24 cellular contexts compared by ENCODE assay signal in the genomic region with DNA sequence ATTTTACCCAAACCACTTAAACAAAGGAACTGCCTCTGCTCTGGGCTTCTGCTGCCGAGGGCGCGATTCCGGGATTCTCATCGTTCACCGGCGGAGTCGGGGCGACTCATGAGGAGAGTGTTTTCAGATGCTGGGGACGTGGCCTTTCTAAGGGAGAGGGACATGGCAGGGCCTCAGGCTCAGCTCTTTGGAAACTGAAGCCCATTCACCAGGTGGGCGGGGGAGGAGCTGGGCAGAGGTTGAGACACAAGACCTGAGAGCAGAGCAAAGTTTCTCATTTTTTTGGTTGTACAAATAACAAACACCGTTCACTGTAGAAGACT. TPM values are rescaled to one million over a fixed set of nuclear protein-coding genes. Genes with fewer than 3 reads are reported as not detected.
DNase-seq lines count a peak whose midpoint lies in the region; ATAC-seq and TF ChIP-seq lines count a peak whose summit lies in the region.
"Had no signal": no experiment of that assay in that cellular context is flagged by ENCODE, and none has a peak within 500 bp of the region (broad histone marks: within the 10 kb centered on the region; RNA-seq: fewer than 3 reads in every experiment).

No MANE protein-coding gene starts in this region.

- TF ChIP-seq RAD21 in SK-N-SH (IDR thresholded peaks at IDR 0.05; ENCODE audit: low read length): no peak

- H2BK120ac ChIP-seq in H9 (ENCODE audit: low read depth, low read length, poor library complexity, severe bottlenecking) (no peak overlapping the region), neuronal stem cell (ENCODE audit: low read depth, low read length) (no peak overlapping the region)

- no peak overlapping the region for H3K4me2 ChIP-seq in SK-N-SH
- no peak overlapping the region for H3K4me2 ChIP-seq in H9 (ENCODE audit: insufficient read depth, insufficient read length, low read length)
- H3K4me2 ChIP-seq in neuronal stem cell (ENCODE audit: insufficient read depth, low read length, poor library complexity, severe bottlenecking): no peak overlapping the region
- H3K4me2 ChIP-seq: smooth muscle cell had no signal

- H3K27me3 ChIP-seq in SK-N-SH (ENCODE audit: insufficient read depth) (peaks cover 94% of the 10 kb centered on the region), H9 (ENCODE audit: insufficient read depth, low read length) (no peaks in the 10 kb centered on the region), endodermal cell (ENCODE audit: control insufficient read depth, insufficient read depth, low read length, poor library complexity, severe bottlenecking) (no peaks in the 10 kb centered on the region), neuronal stem cell (ENCODE audit: control insufficient read depth in 3 of 3, insufficient read depth in 3 of 3, low read depth in 1 of 3, low read length in 3 of 3) (no peaks in the 10 kb centered on the region), testis (no peaks in the 10 kb centered on the region)
- H3K27me3 ChIP-seq: heart left ventricle, neutrophil, Peyer's patch, tibial artery had no signal

- TF ChIP-seq EP300 in SK-N-SH (IDR thresholded peaks at IDR 0.05; ENCODE audit: borderline replicate concordance in 1 of 2, low read depth in 1 of 2, low read length in 1 of 2): no peak

- H3K4me3 Mint-ChIP-seq in H9 (no peak overlapping the region), endodermal cell (no peak overlapping the region)

- H2BK15ac ChIP-seq in H9 (ENCODE audit: low read depth, low read length) (no peak overlapping the region), neuronal stem cell (ENCODE audit: low read length) (peak overlapping the region; percentile 3)

- H3K4me1 ChIP-seq in SK-N-SH (ENCODE audit: control insufficient read depth in 1 of 2, insufficient read depth in 2 of 2, low read depth in 1 of 2, low read length in 1 of 2): no peaks in the 10 kb centered on the region
- H3K4me1 ChIP-seq in H9 (ENCODE audit: insufficient read depth, low read length): no peaks in the 10 kb centered on the region
- H3K4me1 ChIP-seq in endodermal cell (ENCODE audit: control insufficient read depth, insufficient read depth, low read length): no peaks in the 10 kb centered on the region
- H3K4me1 ChIP-seq in neuronal stem cell (ENCODE audit: control insufficient read depth in 2 of 2, insufficient read depth in 1 of 2, low read depth in 1 of 2, low read length in 2 of 2): peaks cover 0 to 7% of the 10 kb centered on the region in 2 donors
- peaks cover 8% of the 10 kb centered on the region for H3K4me1 ChIP-seq in testis

- CTCF ChIA-PET in SK-N-SH (lab: Yijun Ruan, JAX): no interaction called here

- TF ChIP-seq CTCF in SK-N-SH (IDR thresholded peaks at IDR 0.05) (no peak), H9 (conservative IDR thresholded peaks at IDR 0.05) (no peak), endodermal cell (conservative IDR thresholded peaks at IDR 0.05) (no peak), testis (IDR thresholded peaks at IDR 0.05) (no peak)

- H3K4me3 ChIP-seq in SK-N-SH (ENCODE audit: low read depth in 2 of 2, low read length in 1 of 2) (no peak overlapping the region), endodermal cell (ENCODE audit: low read length) (no peak overlapping the region), neuronal stem cell (ENCODE audit: low read length in 2 of 2) (no peak overlapping the region), testis (no peak overlapping the region)
- H3K4me3 ChIP-seq: heart left ventricle, Peyer's patch, smooth muscle cell, tibial artery had no signal

- H3K27ac ChIP-seq in SK-N-SH (ENCODE audit: low read depth in 2 of 2, low read length in 1 of 2): no peak overlapping the region
- no peak overlapping the region for H3K27ac ChIP-seq in H9 (ENCODE audit: insufficient read length, low read depth, low read length)
- peak overlapping the region; percentile 57 for H3K27ac ChIP-seq in endodermal cell (ENCODE audit: low read depth, low read length)
- peak overlapping the region; percentile 30 for H3K27ac ChIP-seq in neuronal stem cell (replicated peaks; ENCODE audit: low read length)
- no peak overlapping the region for H3K27ac ChIP-seq in testis
- H3K27ac ChIP-seq: heart left ventricle, neutrophil, Peyer's patch, tibial artery had no signal

- H4K91ac ChIP-seq in H9 (ENCODE audit: insufficient read length, low read depth, low read length) (no peak overlapping the region), neuronal stem cell (ENCODE audit: low read depth, low read length, poor library complexity) (no peak overlapping the region)

- 22% methylated on average over 10 of the region's 12 CpGs for WGBS in SK-N-SH (ENCODE audit: low lambda C conversion rate)
- no CpG with 5 or more reads among the region's 12 CpGs for WGBS in H9 (ENCODE audit: extremely low coverage, insufficient read length, low lambda C conversion rate)
- 81 to 88% methylated on average over 11 to 12 of the region's 12 CpGs for WGBS in endodermal cell (ENCODE audit: insufficient coverage in 1 of 2, insufficient read length in 1 of 2), 2 experiments
- WGBS in neuronal stem cell (ENCODE audit: extremely low coverage in 2 of 2, insufficient read length in 2 of 2, insufficient replicate concordance in 1 of 2), 2 donors: no CpG with 5 or more reads among the region's 12 CpGs
- 78 to 80% methylated on average over 12 of the region's 12 CpGs for WGBS in testis, 2 donors

- H3F3A ChIP-seq in SK-N-SH (replicated peaks; ENCODE audit: insufficient read depth): peaks cover 3% of the 10 kb centered on the region

- peaks cover 2 to 3% (median 2%) of the 10 kb centered on the region in 3 experiments; a peak in 5 of 7 replicates for H3K36me3 Mint-ChIP-seq in H9 (ENCODE audit: insufficient read depth in 1 of 3, low read depth in 3 of 3)
- peaks cover 36% of the 10 kb centered on the region for H3K36me3 Mint-ChIP-seq in endodermal cell (ENCODE audit: low read depth)

- DNase-seq in SK-N-SH (no peak), H9 (no peak), endodermal cell (no peak), neuronal stem cell (ENCODE audit: low spot score) (no peak), COLO829 (ENCODE audit: low spot score) (no peak), testis (no peak)
- DNase-seq: activated CD4-positive, alpha-beta T cell treated with anti-CD3 and anti-CD28 coated beads for 4 hours; Calu3; cortex of kidney; EL; GOT3; left colon; midbrain; NCI-H2171 treated with DMSO at 0.1 percent for 48 hours; NCI-H524 treated with DMSO at 0.1 percent for 48 hours; Peyer's patch; stimulated activated naive CD4-positive, alpha-beta T cell treated with Interleukin-2 at 50 U/mL for 16 hours; T-helper 1 cell; tibial artery had no signal

- no peak overlapping the region for H4K8ac ChIP-seq in H9 (replicated peaks; ENCODE audit: insufficient read length, low read depth, low read length)
- H4K8ac ChIP-seq in neuronal stem cell (ENCODE audit: low read depth, low read length): no peak overlapping the region

- H3K23ac ChIP-seq in H9 (ENCODE audit: insufficient read length, low read depth, low read length) (no peak overlapping the region), neuronal stem cell (ENCODE audit: low read depth, low read length, poor library complexity) (no peak overlapping the region)

- H3K4ac ChIP-seq in H9 (ENCODE audit: low read depth, low read length): no peak overlapping the region; the same call in 1 of the 2 replicates
- no peak overlapping the region for H3K4ac ChIP-seq in neuronal stem cell (ENCODE audit: low read length)

- no peak overlapping the region for H3K56ac ChIP-seq in H9 (ENCODE audit: insufficient read length, low read depth, low read length)

- no peaks in the 10 kb centered on the region; the same call in 1 of the 2 replicates for H3K27me3 Mint-ChIP-seq in H9 (ENCODE audit: low read depth)
- H3K27me3 Mint-ChIP-seq in endodermal cell (ENCODE audit: insufficient read depth): no peaks in the 10 kb centered on the region

- H3K18ac ChIP-seq in H9 (ENCODE audit: insufficient read length, low read depth, low read length): no peak overlapping the region
- peak overlapping the region; percentile 67 for H3K18ac ChIP-seq in neuronal stem cell (ENCODE audit: low read length)

- H2BK20ac ChIP-seq in H9 (ENCODE audit: low read depth, low read length, poor library complexity, severe bottlenecking): no peak overlapping the region

- intact Hi-C loops in testis (cut with DNase I; ENCODE audit: low total_unique reads): no loop called here

- H4K20me1 ChIP-seq in SK-N-SH (ENCODE audit: insufficient read depth) (0 out of 2 replicates have a peak, but pooled peaks cover 4% of the 10 kb centered on the region), H9 (ENCODE audit: control insufficient read depth, insufficient read depth, insufficient read length) (no peaks in the 10 kb centered on the region)

- H3K9me3 ChIP-seq in SK-N-SH (no peaks in the 10 kb centered on the region), H9 (ENCODE audit: control insufficient read depth, low read depth, low read length) (no peaks in the 10 kb centered on the region), endodermal cell (ENCODE audit: control insufficient read depth, low read length) (no peaks in the 10 kb centered on the region), neuronal stem cell (replicated peaks in 1 of 2; ENCODE audit: control insufficient read depth in 2 of 2, insufficient read depth in 1 of 2, low read depth in 1 of 2, low read length in 2 of 2) (no peaks in the 10 kb centered on the region), testis (no peaks in the 10 kb centered on the region)
- H3K9me3 ChIP-seq: heart left ventricle, neutrophil, Peyer's patch, tibial artery had no signal

- no peak overlapping the region for H3T11ph ChIP-seq in H9 (ENCODE audit: low read length)

- H3K79me2 ChIP-seq in SK-N-SH (ENCODE audit: insufficient read depth) (no peaks in the 10 kb centered on the region), H9 (ENCODE audit: insufficient read depth, low read length) (no peaks in the 10 kb centered on the region)

- H3K27ac Mint-ChIP-seq in H9 (peak overlapping the region in 2 of 3 experiments; percentile 59 to 64; a peak in 2 of 7 replicates), endodermal cell (peak overlapping the region; percentile 61)

- TF ChIP-seq POLR2A in testis (IDR thresholded peaks at IDR 0.05): no peak

- H3K14ac ChIP-seq in H9 (ENCODE audit: insufficient read depth, low read length): 0 out of 2 replicates have a peak overlapping the region, but pooled peaks have one; percentile 49
- H3K14ac ChIP-seq in neuronal stem cell (ENCODE audit: low read length): no peak overlapping the region

- no peaks in the 10 kb centered on the region for H3K79me1 ChIP-seq in H9 (ENCODE audit: insufficient read depth, low read depth, low read length, poor library complexity, severe bottlenecking)
- peaks cover 5% of the 10 kb centered on the region for H3K79me1 ChIP-seq in neuronal stem cell (ENCODE audit: low read depth, low read length)

- H2BK5ac ChIP-seq in H9 (ENCODE audit: insufficient read length, low read length) (no peak overlapping the region), neuronal stem cell (ENCODE audit: low read length) (no peak overlapping the region)

- no peak overlapping the region for H2AK5ac ChIP-seq in H9 (ENCODE audit: insufficient read length, low read length)
- no peak overlapping the region for H2AK5ac ChIP-seq in neuronal stem cell (ENCODE audit: low read depth, low read length)

- peaks cover 4 to 13% of the 10 kb centered on the region in 2 experiments for H3K4me1 Mint-ChIP-seq in H9
- no peaks in the 10 kb centered on the region for H3K4me1 Mint-ChIP-seq in endodermal cell

- POLR2A ChIA-PET in SK-N-SH (lab: Yijun Ruan, JAX): no interaction called here

- no peaks in the 10 kb centered on the region for H3K23me2 ChIP-seq in H9 (ENCODE audit: insufficient read length, low read depth, low read length, poor library complexity, severe bottlenecking)

- H2AFZ ChIP-seq in SK-N-SH (ENCODE audit: low read depth) (no peak overlapping the region), H9 (ENCODE audit: low read length) (no peak overlapping the region), neuronal stem cell (ENCODE audit: low read length) (peak overlapping the region; percentile 23)

- H3K9ac ChIP-seq in SK-N-SH (no peak overlapping the region), H9 (ENCODE audit: extremely low read depth, insufficient read length, low read length) (no peak overlapping the region), endodermal cell (ENCODE audit: extremely low read depth, low read length, poor library complexity, severe bottlenecking) (no peak overlapping the region), neuronal stem cell (ENCODE audit: low read depth, low read length, poor library complexity) (no peak overlapping the region)

- H3K9me3 Mint-ChIP-seq in H9 (no peaks in the 10 kb centered on the region; a peak in 1 of 5 replicates), endodermal cell (no peaks in the 10 kb centered on the region)

- H4K5ac ChIP-seq in H9 (ENCODE audit: insufficient read length, low read depth, low read length): no peak overlapping the region

- no peaks in the 10 kb centered on the region for H3K9me2 ChIP-seq in SK-N-SH

- peak; percentile 28 for ATAC-seq in SK-N-SH treated with all-trans-retinoic acid at 6 μM for 48 hours
- ATAC-seq in HG02970 (IDR thresholded peaks at IDR 0.05; ENCODE audit: low FRiP score, unreplicated experiment): no peak
- ATAC-seq: heart left ventricle, left colon had no signal

- no peaks in the 10 kb centered on the region for H3K36me3 ChIP-seq in SK-N-SH (replicated peaks in 1 of 2; ENCODE audit: control insufficient read depth in 1 of 2, insufficient read depth in 2 of 2, low read length in 1 of 2)
- H3K36me3 ChIP-seq in endodermal cell (ENCODE audit: control insufficient read depth, insufficient read depth, low read length): no peaks in the 10 kb centered on the region
- H3K36me3 ChIP-seq in neuronal stem cell (replicated peaks in 1 of 2; ENCODE audit: control insufficient read depth in 2 of 2, insufficient read depth in 2 of 2, low read length in 2 of 2): no peaks in the 10 kb centered on the region
- H3K36me3 ChIP-seq in testis (ENCODE audit: low read depth, missing control alignments): no peaks in the 10 kb centered on the region
- H3K36me3 ChIP-seq: neutrophil, Peyer's patch had no signal

- H2BK12ac ChIP-seq in H9 (ENCODE audit: insufficient read length, low read depth, low read length) (no peak overlapping the region), neuronal stem cell (ENCODE audit: low read length) (no peak overlapping the region)

RNA-seq across cellular contexts. Expression of a gene that starts 29.8 kb away (rescaled TPM):
- 0.02 TPM in 1 of 2 replicates, not detected in the other for polyA plus RNA-seq in SK-N-SH (2012; rRNA removed)
- not detected in 2 replicates for polyA plus RNA-seq in SK-N-SH (2012; cell fraction: cytosol; rRNA removed)
- not detected in 2 replicates for polyA plus RNA-seq in SK-N-SH (2012; cell fraction: nucleus; rRNA removed)
- 5.3 and 5.5 TPM in 2 replicates for total RNA-seq in H9 (2021)
- total RNA-seq in endodermal cell: 10 to 100 TPM; 23.4 to 32.5 TPM
- polyA plus RNA-seq in endodermal cell (2013, experiment 1 of 2): 10.9 TPM
- 11.1 TPM for polyA plus RNA-seq in endodermal cell (2013, experiment 2 of 2)
- 4.7 TPM for polyA plus RNA-seq in neuronal stem cell (2013, experiment 1 of 2)
- polyA plus RNA-seq in neuronal stem cell (2013, experiment 2 of 2): 5.2 TPM
- total RNA-seq in testis: 10 to 100 TPM; 22.2 to 28.1 TPM
- 27.5 TPM for polyA plus RNA-seq in testis (ENCODE audit: insufficient read depth, low read depth, low replicate concordance)

Comparison
In these comparisons a context has a peak if more than half of its experiments do, and no peak if none do; other contexts are left out.
1. H3K27ac ChIP-seq: peak in endodermal cell (single experiment) and neuronal stem cell (single experiment); none in SK-N-SH (0 of 2), H9 (single experiment) and testis (0 of 2).